19 cellular contexts compared by ENCODE assay signal in the genomic region with DNA sequence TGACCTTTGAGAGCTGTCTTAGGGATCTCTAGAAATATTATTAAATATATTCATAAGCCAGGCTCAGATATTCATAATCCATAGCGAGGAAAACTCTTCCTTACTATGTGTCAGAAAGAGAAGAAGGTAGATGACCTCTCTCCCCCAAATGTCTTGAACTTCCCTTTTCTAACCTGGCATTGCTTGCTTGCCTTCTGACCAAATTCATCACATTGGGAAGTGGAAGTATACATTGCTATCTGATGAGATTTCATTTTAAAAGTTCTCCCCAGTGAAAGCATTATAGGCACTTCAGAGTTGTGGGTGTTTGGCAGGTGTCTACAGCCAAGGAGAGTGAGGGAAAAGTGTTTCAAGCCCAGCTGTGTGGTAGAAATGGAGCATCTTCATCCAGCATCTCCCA.
"Had no signal": no experiment of that assay in that cellular context is flagged by ENCODE, and none has a peak within 500 bp of the region (broad histone marks: within the 10 kb centered on the region; RNA-seq: fewer than 3 reads in every experiment).

No MANE protein-coding gene starts in this region.

- H3K4me2 ChIP-seq: hepatocyte had no signal

- H3K27ac Mint-ChIP-seq: activated CD4-positive, alpha-beta T cell treated with anti-CD3 and anti-CD28 coated beads for 36 hours; activated CD8-positive, alpha-beta T cell treated with anti-CD3 and anti-CD28 coated beads, Interleukin-2, amount 10 ng/mL, durations not matched to agents 7 days and 5 days; activated naive CD8-positive, alpha-beta T cell treated with anti-CD3 and anti-CD28 coated beads for 36 hours; brain had no signal

- H3K27me3 Mint-ChIP-seq: activated CD4-positive, alpha-beta T cell treated with anti-CD3 and anti-CD28 coated beads for 36 hours; activated naive CD8-positive, alpha-beta T cell treated with anti-CD3 and anti-CD28 coated beads for 36 hours; brain; naive thymus-derived CD8-positive, alpha-beta T cell had no signal

- H3K27ac ChIP-seq: colonic mucosa, esophagus muscularis mucosa, hepatocyte had no signal

- H3K4me3 Mint-ChIP-seq: activated CD4-positive, alpha-beta T cell treated with anti-CD3 and anti-CD28 coated beads for 36 hours; activated CD8-positive, alpha-beta T cell treated with anti-CD3 and anti-CD28 coated beads, Interleukin-2, amount 10 ng/mL, durations not matched to agents 7 days and 5 days; activated naive CD8-positive, alpha-beta T cell treated with anti-CD3 and anti-CD28 coated beads for 36 hours; brain; naive thymus-derived CD8-positive, alpha-beta T cell had no signal

- H3K27me3 ChIP-seq: colonic mucosa, esophagus muscularis mucosa, hepatocyte had no signal

- DNase-seq: activated CD4-positive, alpha-beta T cell treated with anti-CD3 and anti-CD28 coated beads for 36 hours; activated CD8-positive, alpha-beta memory T cell treated with anti-CD3 and anti-CD28 coated beads, Interleukin-2, amount 50 U/mL, for 4 hours; activated CD8-positive, alpha-beta T cell treated with anti-CD3 and anti-CD28 coated beads, Interleukin-2, amount 10 ng/mL, durations not matched to agents 7 days and 5 days; activated naive CD8-positive, alpha-beta T cell treated with anti-CD3 and anti-CD28 coated beads for 36 hours; amygdala; central memory CD4-positive, alpha-beta T cell; colonic mucosa; islet precursor cell; mammary epithelial cell; mucosa of descending colon; naive thymus-derived CD8-positive, alpha-beta T cell; posterior cingulate gyrus; stimulated activated CD4-positive, alpha-beta T cell treated with anti-CD3 and anti-CD28 coated beads, Interleukin-4, amount 100 ng/mL, for 1 hour; stimulated activated naive CD4-positive, alpha-beta T cell; T1000; trophoblast cell had no signal

- ATAC-seq: activated CD4-positive, alpha-beta T cell treated with anti-CD3 and anti-CD28 coated beads for 36 hours; activated CD8-positive, alpha-beta T cell treated with anti-CD3 and anti-CD28 coated beads, Interleukin-2, amount 10 ng/mL, durations not matched to agents 7 days and 5 days; mucosa of descending colon; naive thymus-derived CD8-positive, alpha-beta T cell had no signal

- H2AFZ ChIP-seq: hepatocyte had no signal

- H3K36me3 ChIP-seq: colonic mucosa, esophagus muscularis mucosa had no signal

- H3K9me3 ChIP-seq: colonic mucosa, esophagus muscularis mucosa, mucosa of descending colon had no signal

- H3K4me3 ChIP-seq: colonic mucosa, esophagus muscularis mucosa, hepatocyte, mucosa of descending colon had no signal

- H3K9me3 Mint-ChIP-seq: activated naive CD8-positive, alpha-beta T cell treated with anti-CD3 and anti-CD28 coated beads for 36 hours had no signal
